ENCODE assay signal across 24 cellular contexts in genomic region chr10:4075443-4075842, GRCh38.
DNase-seq lines count a peak whose midpoint lies in the region; ATAC-seq lines count a peak whose summit lies in the region.
"Had no signal": no experiment of that assay in that cellular context is flagged by ENCODE, and none has a peak within 500 bp of the region (broad histone marks: within the 10 kb centered on the region; RNA-seq: fewer than 3 reads in every experiment).

No MANE protein-coding gene starts in this region.

- H3K4me1 ChIP-seq in CD8-positive, alpha-beta memory T cell (ENCODE audit: insufficient read depth, low read length): peaks cover 42% of the 10 kb centered on the region
- H3K4me1 ChIP-seq: body of pancreas, colonic mucosa, HAP-1 had no signal

- DNase-seq in T-helper 1 cell: no peak
- DNase-seq in CD8-positive, alpha-beta memory T cell: no peak
- no peak for DNase-seq in natural killer cell treated with Interleukin-12 subunit alpha and Interleukin-12 subunit beta and Interleukin-15 and Interleukin-18, amount 100 ng/mL, for 72 hours (ENCODE audit: low spot score)
- DNase-seq in GM03348 (ENCODE audit: low spot score): no peak
- DNase-seq in stimulated activated CD4-positive, alpha-beta T cell treated with anti-CD3 and anti-CD28 coated beads, Interleukin-12 subunit alpha, Interleukin-12 subunit beta, amount 100 ng/mL, for 4 hours: no peak
- DNase-seq: 8988T; activated CD4-positive, alpha-beta T cell treated with anti-CD3 and anti-CD28 coated beads for 48 hours; activated T-cell treated with anti-CD3 and anti-CD28 coated beads, Interleukin-2, amount 50 U/mL, for 1 hour; AML-193; body of pancreas; colonic mucosa; mucosa of descending colon; NCI-H1436; NCI-H69; stimulated activated CD4-positive, alpha-beta T cell treated with anti-CD3 and anti-CD28 coated beads, Interleukin-2, amount 100 ng/mL, for 48 hours; stimulated activated naive CD8-positive, alpha-beta T cell treated with anti-CD3 and anti-CD28 coated beads, Interleukin-15, Interleukin-2, amounts not matched to agents 100 U/mL and 50 U/mL, for 24 hours; SW 1271; transverse colon had no signal

- H3K36me3 ChIP-seq in CD8-positive, alpha-beta memory T cell (ENCODE audit: insufficient read depth, low read length): no peaks in the 10 kb centered on the region
- H3K36me3 ChIP-seq: colonic mucosa, HAP-1, transverse colon had no signal

- H3K27me3 ChIP-seq in CD8-positive, alpha-beta memory T cell (ENCODE audit: insufficient read depth, low read length, poor library complexity, severe bottlenecking): no peaks in the 10 kb centered on the region
- H3K27me3 ChIP-seq: body of pancreas, colonic mucosa, transverse colon had no signal

- H3K27ac Mint-ChIP-seq in T-helper 1 cell treated with Interleukin-12 subunit alpha and Interleukin-12 subunit beta and Interleukin-4 antibody, amounts not matched to agents 30 μg/mL and 1 μg/mL, for 36 hours: peak overlapping the region; percentile 84
- H3K27ac Mint-ChIP-seq in CD8-positive, alpha-beta memory T cell: peak overlapping the region; percentile 68 to 98 (median 86)
- peak overlapping the region; percentile 77 for H3K27ac Mint-ChIP-seq in activated T-helper 17 cell treated with anti-CD3 and anti-CD28 coated beads, Interleukin-2, amount 50 U/mL, for 72 hours
- peak overlapping the region; percentile 52 to 70 for H3K27ac Mint-ChIP-seq in natural killer cell treated with Interleukin-12 subunit alpha and Interleukin-12 subunit beta and Interleukin-15 and Interleukin-18, amount 100 ng/mL, for 72 hours

- no peaks in the 10 kb centered on the region for H3K27me3 Mint-ChIP-seq in T-helper 1 cell treated with Interleukin-12 subunit alpha and Interleukin-12 subunit beta and Interleukin-4 antibody, amounts not matched to agents 30 μg/mL and 1 μg/mL, for 36 hours (ENCODE audit: low read depth)
- peaks cover 0 to 1% of the 10 kb centered on the region in 2 donors for H3K27me3 Mint-ChIP-seq in CD8-positive, alpha-beta memory T cell
- no peaks in the 10 kb centered on the region for H3K27me3 Mint-ChIP-seq in activated T-helper 17 cell treated with anti-CD3 and anti-CD28 coated beads, Interleukin-2, amount 50 U/mL, for 72 hours
- H3K27me3 Mint-ChIP-seq in natural killer cell treated with Interleukin-12 subunit alpha and Interleukin-12 subunit beta and Interleukin-15 and Interleukin-18, amount 100 ng/mL, for 72 hours: no peaks in the 10 kb centered on the region

- H3K4me1 Mint-ChIP-seq in T-helper 1 cell treated with Interleukin-12 subunit alpha and Interleukin-12 subunit beta and Interleukin-4 antibody, amounts not matched to agents 30 μg/mL and 1 μg/mL, for 36 hours (ENCODE audit: low read depth): peaks cover 41% of the 10 kb centered on the region
- peaks cover 46 to 74% (median 70%) of the 10 kb centered on the region in 3 donors for H3K4me1 Mint-ChIP-seq in CD8-positive, alpha-beta memory T cell
- peaks cover 41% of the 10 kb centered on the region for H3K4me1 Mint-ChIP-seq in activated T-helper 17 cell treated with anti-CD3 and anti-CD28 coated beads, Interleukin-2, amount 50 U/mL, for 72 hours
- peaks cover 30 to 46% of the 10 kb centered on the region in 2 donors for H3K4me1 Mint-ChIP-seq in natural killer cell treated with Interleukin-12 subunit alpha and Interleukin-12 subunit beta and Interleukin-15 and Interleukin-18, amount 100 ng/mL, for 72 hours (ENCODE audit: low read depth in 2 of 2)

- H3K27ac ChIP-seq in CD8-positive, alpha-beta memory T cell (ENCODE audit: low read depth, low read length): no peak overlapping the region
- H3K27ac ChIP-seq: body of pancreas, colonic mucosa had no signal

- ATAC-seq in activated T-helper 17 cell treated with anti-CD3 and anti-CD28 coated beads, Interleukin-2, amount 50 U/mL, for 72 hours (replicated peaks): no peak
- ATAC-seq in natural killer cell treated with Interleukin-12 subunit alpha and Interleukin-12 subunit beta and Interleukin-15 and Interleukin-18, amount 100 ng/mL, for 72 hours: no peak
- no peak for ATAC-seq in GM19452 (IDR thresholded peaks at IDR 0.05; ENCODE audit: unreplicated experiment)
- ATAC-seq: activated naive CD4-positive, alpha-beta T cell treated with anti-CD3 and anti-CD28 coated beads, Interleukin-2, amount 50 U/mL, for 72 hours; body of pancreas; stimulated activated naive CD8-positive, alpha-beta T cell treated with anti-CD3 and anti-CD28 coated beads, Interleukin-15, Interleukin-2, amounts not matched to agents 100 U/mL and 50 U/mL, for 24 hours had no signal

- no peak overlapping the region for H3K4me3 ChIP-seq in CD8-positive, alpha-beta memory T cell (ENCODE audit: low read length)
- H3K4me3 ChIP-seq: body of pancreas, colonic mucosa, HAP-1, mucosa of descending colon, skin epidermis, transverse colon had no signal

- POLR2A ChIA-PET in CD8-positive, alpha-beta memory T cell (lab: Charles Lee): no interaction called here

- no peaks in the 10 kb centered on the region for H3K9me3 ChIP-seq in CD8-positive, alpha-beta memory T cell (ENCODE audit: low read length)
- H3K9me3 ChIP-seq: body of pancreas, colonic mucosa, HAP-1, mucosa of descending colon, transverse colon had no signal

- H3K9me3 Mint-ChIP-seq in T-helper 1 cell treated with Interleukin-12 subunit alpha and Interleukin-12 subunit beta and Interleukin-4 antibody, amounts not matched to agents 30 μg/mL and 1 μg/mL, for 36 hours: peaks cover 3% of the 10 kb centered on the region
- H3K9me3 Mint-ChIP-seq in CD8-positive, alpha-beta memory T cell: no peaks in the 10 kb centered on the region
- H3K9me3 Mint-ChIP-seq in activated T-helper 17 cell treated with anti-CD3 and anti-CD28 coated beads, Interleukin-2, amount 50 U/mL, for 72 hours: no peaks in the 10 kb centered on the region
- H3K9me3 Mint-ChIP-seq in natural killer cell treated with Interleukin-12 subunit alpha and Interleukin-12 subunit beta and Interleukin-15 and Interleukin-18, amount 100 ng/mL, for 72 hours: no peaks in the 10 kb centered on the region
- H3K9me3 Mint-ChIP-seq: activated naive CD4-positive, alpha-beta T cell treated with anti-CD3 and anti-CD28 coated beads, Interleukin-2, amount 50 U/mL, for 72 hours had no signal

- peak overlapping the region; percentile 66 for H3K4me3 Mint-ChIP-seq in T-helper 1 cell treated with Interleukin-12 subunit alpha and Interleukin-12 subunit beta and Interleukin-4 antibody, amounts not matched to agents 30 μg/mL and 1 μg/mL, for 36 hours
- peak overlapping the region; percentile 14 to 88 (median 74) for H3K4me3 Mint-ChIP-seq in CD8-positive, alpha-beta memory T cell
- peak overlapping the region; percentile 78 for H3K4me3 Mint-ChIP-seq in activated T-helper 17 cell treated with anti-CD3 and anti-CD28 coated beads, Interleukin-2, amount 50 U/mL, for 72 hours
- H3K4me3 Mint-ChIP-seq in natural killer cell treated with Interleukin-12 subunit alpha and Interleukin-12 subunit beta and Interleukin-15 and Interleukin-18, amount 100 ng/mL, for 72 hours: peak overlapping the region; percentile 81

- H3K36me3 Mint-ChIP-seq in T-helper 1 cell treated with Interleukin-12 subunit alpha and Interleukin-12 subunit beta and Interleukin-4 antibody, amounts not matched to agents 30 μg/mL and 1 μg/mL, for 36 hours (ENCODE audit: low read depth): peaks cover 10% of the 10 kb centered on the region
- H3K36me3 Mint-ChIP-seq in CD8-positive, alpha-beta memory T cell: peaks cover 0 to 19% (median 4%) of the 10 kb centered on the region in 3 donors
- no peaks in the 10 kb centered on the region for H3K36me3 Mint-ChIP-seq in activated T-helper 17 cell treated with anti-CD3 and anti-CD28 coated beads, Interleukin-2, amount 50 U/mL, for 72 hours (ENCODE audit: low read depth)
- H3K36me3 Mint-ChIP-seq in natural killer cell treated with Interleukin-12 subunit alpha and Interleukin-12 subunit beta and Interleukin-15 and Interleukin-18, amount 100 ng/mL, for 72 hours: no peaks in the 10 kb centered on the region

- CTCF ChIA-PET in CD8-positive, alpha-beta memory T cell (lab: Charles Lee): interaction anchor here (0.9 kb wide), 1 partner anchor 16 kb away, joined by 3 read pairs; no protein-coding TSS in a partner anchor
